In the genomic region with DNA sequence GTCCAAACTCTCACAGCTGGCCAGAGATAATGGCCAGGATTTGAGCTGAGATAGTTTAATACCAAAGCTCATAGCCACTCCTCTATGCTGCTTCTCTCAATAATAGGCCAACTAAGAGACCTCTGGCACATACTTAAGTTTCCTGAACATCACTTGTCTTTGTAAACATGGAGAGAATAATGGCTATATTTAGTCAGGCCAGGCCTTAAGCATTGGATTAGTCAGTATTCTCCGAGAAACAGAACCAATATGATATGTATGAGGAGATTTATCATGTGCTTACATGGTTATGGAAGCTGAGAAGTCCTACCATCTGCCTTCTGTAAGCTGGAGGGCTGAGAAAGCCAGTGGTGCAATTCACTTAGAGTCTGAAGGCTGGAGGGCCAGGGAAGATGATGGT, we compare ENCODE assay signal across 34 cellular contexts. TPM values are rescaled to one million over a fixed set of nuclear protein-coding genes. Genes with fewer than 3 reads are reported as not detected.
"Had no signal": no experiment of that assay in that cellular context is flagged by ENCODE, and none has a peak within 500 bp of the region (broad histone marks: within the 10 kb centered on the region; RNA-seq: fewer than 3 reads in every experiment).

No MANE protein-coding gene starts in this region.

- H3K27ac ChIP-seq: adrenal gland, body of pancreas, brain microvascular endothelial cell, breast epithelium, VCaP had no signal

- H3K27me3 ChIP-seq: adrenal gland, body of pancreas, brain microvascular endothelial cell, breast epithelium had no signal

- H3K36me3 ChIP-seq: adrenal gland, brain microvascular endothelial cell, breast epithelium had no signal

- H3K9me3 ChIP-seq: adrenal gland, body of pancreas, breast epithelium had no signal

- ATAC-seq: activated CD8-positive, alpha-beta T cell treated with anti-CD3 and anti-CD28 coated beads for 36 hours; activated naive CD4-positive, alpha-beta T cell treated with anti-CD3 and anti-CD28 coated beads, Interleukin-2, amount 50 U/mL, for 72 hours; activated T-cell treated with anti-CD3 and anti-CD28 coated beads, Interleukin-2, amount 50 U/mL, for 4 hours; activated T-cell treated with anti-CD3 and anti-CD28 coated beads, Interleukin-2, amount 50 U/mL, for 72 hours; activated T-helper 17 cell treated with anti-CD3 and anti-CD28 coated beads, Interleukin-2, amount 50 U/mL, for 72 hours; body of pancreas had no signal

- H3K4me3 ChIP-seq: adrenal gland, body of pancreas, breast epithelium had no signal

- H3K4me1 ChIP-seq: adrenal gland, body of pancreas, breast epithelium had no signal

- DNase-seq: activated B cell treated with CpG ODN at 0.5 μM for 24 hours; activated CD4-positive, alpha-beta memory T cell treated with anti-CD3 and anti-CD28 coated beads for 36 hours; activated CD4-positive, alpha-beta T cell treated with anti-CD3 and anti-CD28 coated beads for 4 hours; activated CD4-positive, alpha-beta T cell treated with anti-CD3 and anti-CD28 coated beads, Interleukin-2, amount 50 U/mL, for 1 hour; activated CD4-positive, alpha-beta T cell treated with anti-CD3 and anti-CD28 coated beads, Interleukin-2, amount 50 U/mL, for 4 hours; activated CD4-positive, CD25-positive, alpha-beta regulatory T cell treated with anti-CD3 and anti-CD28 coated beads, Interleukin-2, amount 50 U/mL, for 72 hours; activated CD8-positive, alpha-beta memory T cell treated with anti-CD3 and anti-CD28 coated beads, Interleukin-2, amount 50 U/mL, for 4 hours; activated CD8-positive, alpha-beta T cell treated with anti-CD3 and anti-CD28 coated beads for 36 hours; activated effector memory CD4-positive, alpha-beta T cell treated with anti-CD3 and anti-CD28 coated beads, Interleukin-2, amount 50 U/mL, for 16 hours; activated gamma-delta T cell treated with Interleukin-2 at 50 U/mL for 16 hours; activated naive CD4-positive, alpha-beta T cell; activated naive CD4-positive, alpha-beta T cell treated with anti-CD3 and anti-CD28 coated beads for 36 hours; activated naive CD4-positive, alpha-beta T cell treated with anti-CD3 and anti-CD28 coated beads, Interleukin-2, amount 50 U/mL, for 16 hours; activated naive CD8-positive, alpha-beta T cell treated with anti-CD3 and anti-CD28 coated beads for 36 hours; activated T-cell treated with anti-CD3 and anti-CD28 coated beads for 4 hours; activated T-cell treated with anti-CD3 and anti-CD28 coated beads, Interleukin-2, amount 50 U/mL, for 1 hour; activated T-cell treated with anti-CD3 and anti-CD28 coated beads, Interleukin-2, amount 50 U/mL, for 4 hours; activated T-cell treated with anti-CD3 and anti-CD28 coated beads, Interleukin-2, amount 50 U/mL, for 72 hours; adrenal gland; amniotic stem cell; aorta; body of pancreas; brain microvascular endothelial cell; central memory CD4-positive, alpha-beta T cell; T-helper 1 cell; T-helper 2 cell; T-helper 9 cell had no signal

RNA-seq across cellular contexts. Expression of a gene that starts 45.4 kb away (rescaled TPM):
- total RNA-seq: activated B cell treated with CpG ODN at 0.5 μM for 24 hours; activated CD4-positive, alpha-beta memory T cell treated with anti-CD3 and anti-CD28 coated beads for 36 hours; activated CD4-positive, alpha-beta T cell treated with anti-CD3 and anti-CD28 coated beads, Interleukin-2, amount 10 ng/mL, durations not matched to agents 24 days and 14 days; activated CD8-positive, alpha-beta T cell treated with anti-CD3 and anti-CD28 coated beads for 36 hours; activated naive CD4-positive, alpha-beta T cell treated with anti-CD3 and anti-CD28 coated beads for 36 hours; activated naive CD4-positive, alpha-beta T cell treated with anti-CD3 and anti-CD28 coated beads, Interleukin-2, amount 50 U/mL, for 72 hours; activated T-cell treated with anti-CD3 and anti-CD28 coated beads, Interleukin-2, amount 50 U/mL, for 4 hours; activated T-cell treated with anti-CD3 and anti-CD28 coated beads, Interleukin-2, amount 50 U/mL, for 72 hours; activated T-helper 1 cell treated with anti-CD3 and anti-CD28 coated beads, Interleukin-12 subunit alpha, Interleukin-12 subunit beta, Interleukin-2, Interleukin-4 antibody, amounts not matched to agents 30 ng/mL and 10 ng/mL and 1 ng/mL, durations not matched to agents 14 hours and 24 hours and 36 hours; activated T-helper 17 cell treated with anti-CD3 and anti-CD28 coated beads, Interleukin-2, amount 50 U/mL, for 72 hours; aorta; breast epithelium; cerebellum had no signal
- polyA plus RNA-seq: aorta had no signal
